ENCODE assay signal across 16 cellular contexts in the genomic region with DNA sequence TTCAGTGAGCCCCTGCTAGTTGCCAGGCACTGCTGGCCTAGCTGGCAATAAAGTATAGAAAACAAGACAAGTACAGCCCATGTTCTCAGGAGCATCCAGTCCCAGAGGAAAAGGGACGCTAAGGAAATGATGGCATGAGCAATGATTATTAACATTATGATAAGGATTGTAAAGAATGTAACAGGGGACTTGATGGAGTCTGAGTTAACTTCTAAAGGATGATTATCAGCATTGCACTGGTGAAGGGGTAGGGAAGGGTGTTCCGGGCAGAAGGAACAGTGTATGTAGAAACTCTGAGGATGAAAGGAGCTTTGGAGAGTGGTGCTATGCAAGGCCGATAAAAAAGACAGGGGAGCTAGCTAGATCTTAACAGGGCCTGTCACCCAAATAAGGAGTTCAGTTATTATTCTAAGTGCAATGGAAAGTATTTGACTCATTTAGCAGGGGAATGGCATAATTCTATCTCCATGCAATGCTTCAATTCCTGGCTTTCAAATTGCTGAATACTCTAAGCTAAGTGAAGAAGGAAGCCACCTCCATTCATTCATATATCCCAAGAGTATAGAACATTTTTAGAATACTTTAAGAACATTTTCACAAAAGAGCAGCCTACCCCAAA.
DNase-seq lines count a peak whose midpoint lies in the region; ATAC-seq, FAIRE-seq and TF ChIP-seq lines count a peak whose summit lies in the region.
"Had no signal": no experiment of that assay in that cellular context is flagged by ENCODE, and none has a peak within 500 bp of the region (broad histone marks: within the 10 kb centered on the region; RNA-seq: fewer than 3 reads in every experiment).

No MANE protein-coding gene starts in this region.

- no peaks in the 10 kb centered on the region for H3K27me3 ChIP-seq in PC-3 (ENCODE audit: low read length)
- no peaks in the 10 kb centered on the region for H3K27me3 ChIP-seq in pancreas
- H3K27me3 ChIP-seq: neural progenitor cell had no signal

- 76% methylated on average over 3 of the region's 3 CpGs for WGBS in A549 (ENCODE audit: missing lambda C conversion rate)
- WGBS in pancreas, 2 donors: 74 to 79% methylated on average over 3 of the region's 3 CpGs

- POLR2A ChIA-PET in A549 (lab: Yijun Ruan, JAX): interaction anchor here (0.8 kb wide), 1 partner anchor 258 kb away, joined by 4 read pairs; the partner anchor contains the start of gene STT3B
- POLR2A ChIA-PET in PC-3 (lab: Charles Lee; ENCODE audit: unreplicated experiment): interaction anchor here (0.6 kb wide), 1 partner anchor 368 kb away, joined by 3 read pairs; no protein-coding TSS in a partner anchor

- TF ChIP-seq CTCF in A549 (IDR thresholded peaks at IDR 0.05) (no peak), PC-3 (conservative IDR thresholded peaks at IDR 0.05; ENCODE audit: low read depth, low read length) (no peak), pancreas (IDR thresholded peaks at IDR 0.05) (no peak)

- TF ChIP-seq POLR2A in A549 (IDR thresholded peaks at IDR 0.05; ENCODE audit: low read length): no peak

- H3K36me3 ChIP-seq in PC-3 (ENCODE audit: low read depth, low read length) (no peaks in the 10 kb centered on the region), pancreas (no peaks in the 10 kb centered on the region)
- H3K36me3 ChIP-seq: neural progenitor cell had no signal

- H3K4me1 ChIP-seq in A549 (peaks cover 40% of the 10 kb centered on the region), PC-3 (ENCODE audit: insufficient read depth, low read length) (peaks cover 34% of the 10 kb centered on the region), pancreas (peaks cover 0 to 10% (median 7%) of the 10 kb centered on the region in 3 donors)
- H3K4me1 ChIP-seq: neural progenitor cell had no signal

- CTCF ChIA-PET in A549 (lab: Yijun Ruan, JAX): interaction anchor here (0.8 kb wide), 1 partner anchor 26 kb away, joined by 3 read pairs; no protein-coding TSS in a partner anchor
- CTCF ChIA-PET in PC-3 (lab: Charles Lee): no interaction called here

- H3K9me2 ChIP-seq in PC-3 (replicated peaks; ENCODE audit: low read length): no peaks in the 10 kb centered on the region

- peak overlapping the region; percentile 10; the same call in 1 of the 2 replicates for H2AFZ ChIP-seq in PC-3 (ENCODE audit: low read length)
- H2AFZ ChIP-seq: neural progenitor cell had no signal

- no peak for TF ChIP-seq EP300 in A549 (IDR thresholded peaks at IDR 0.05)

- H3K4me2 ChIP-seq in A549 (peak overlapping the region; percentile 60), PC-3 (ENCODE audit: low read length) (peak overlapping the region; percentile 68)
- H3K4me2 ChIP-seq: KMS-11, neural progenitor cell had no signal

- no peaks in the 10 kb centered on the region for H3K79me2 ChIP-seq in PC-3 (ENCODE audit: low read length)

- no peak for TF ChIP-seq RAD21 in A549 (conservative IDR thresholded peaks at IDR 0.05 in 1 of 2, IDR thresholded peaks at IDR 0.05 in 1 of 2)

- H3K27ac ChIP-seq in A549 (peak overlapping the region; percentile 56 to 63), PC-3 (ENCODE audit: low read length) (peak overlapping the region; percentile 81), pancreas (peak overlapping the region; percentile 15 to 67 (median 48))
- H3K27ac ChIP-seq: KMS-11, neural progenitor cell had no signal

- H3K4me3 ChIP-seq in A549 (no peak overlapping the region; the same call in 2 of the 3 replicates), PC-3 (ENCODE audit: low read length) (peak overlapping the region; percentile 15; the same call in 1 of the 2 replicates), pancreas (no peak overlapping the region)
- H3K4me3 ChIP-seq: neural progenitor cell had no signal

- H4K20me1 ChIP-seq in PC-3 (ENCODE audit: low read length): no peaks in the 10 kb centered on the region

- ATAC-seq in A549: peak; percentile 12 to 24; a peak in 3 of 6 replicates
- no peak; the same call in 1 of the 2 replicates for ATAC-seq in PC-3
- ATAC-seq in pancreas: peak in 3 of 4 donors; percentile 26 to 37 (median 30)
- no peak for ATAC-seq in GM21737 (IDR thresholded peaks at IDR 0.05; ENCODE audit: unreplicated experiment)
- ATAC-seq: activated T-helper 17 cell treated with anti-CD3 and anti-CD28 coated beads, Interleukin-2, amount 50 U/mL, for 72 hours had no signal

- DNase-seq in A549 (ENCODE audit: low read depth in 1 of 2, low spot score in 1 of 2): no peak
- no peak for DNase-seq in PC-3
- peak; percentile 24 for DNase-seq in fibroblast of peridontal ligament (ENCODE audit: extremely low read depth)
- DNase-seq in pancreas: no peak
- no peak for DNase-seq in cerebellar nuclear complex (lab: John Stamatoyannopoulos, UW)
- DNase-seq in NCI-H1417 (lab: John Stamatoyannopoulos, UW): no peak
- no peak for DNase-seq in activated CD8-positive, alpha-beta memory T cell treated with anti-CD3 and anti-CD28 coated beads for 24 hours
- DNase-seq: ACHN; activated CD4-positive, alpha-beta memory T cell treated with anti-CD3 and anti-CD28 coated beads, Interleukin-2, amount 10 ng/mL, durations not matched to agents 7 days and 5 days; amniotic stem cell; NCI-H446 treated with DMSO at 0.1 percent for 48 hours; small intestine had no signal

- no TSS peak for BruUV-seq in PC-3 (replicated peaks; lab: Mats Ljungman, UMichigan)

- peaks cover 5% of the 10 kb centered on the region for H3F3A ChIP-seq in PC-3 (ENCODE audit: low read length, unreplicated experiment)

- intact Hi-C loops in PC-3 (cut with micrococcal nuclease): loop anchor here (5.0 kb wide), 1 partner anchor 103 kb away; no protein-coding TSS in a partner anchor
- intact Hi-C loops in pancreas (cut with DNase I): no loop called here

- H3K9me3 ChIP-seq in A549: no peaks in the 10 kb centered on the region
- no peaks in the 10 kb centered on the region for H3K9me3 ChIP-seq in PC-3 (ENCODE audit: low read length)
- no peaks in the 10 kb centered on the region for H3K9me3 ChIP-seq in pancreas

- H3K9ac ChIP-seq in PC-3 (ENCODE audit: low read length): no peak overlapping the region
- H3K9ac ChIP-seq: KMS-11, neural progenitor cell had no signal

- FAIRE-seq in A549 (lab: Jason Lieb, UNC) (no peak), pancreas (lab: Jason Lieb, UNC) (no peak)
- FAIRE-seq: small intestine had no signal

TF ChIP-seq in A549, 52 proteins besides CTCF, POLR2A, EP300 and RAD21:
- TF ChIP-seq KDM5A (IDR thresholded peaks at IDR 0.05) (no peak), KDM1A (IDR thresholded peaks at IDR 0.05; ENCODE audit: low read depth) (no peak), ESRRA (IDR thresholded peaks at IDR 0.05; ENCODE audit: borderline replicate concordance, low read length) (no peak), RNF2 (IDR thresholded peaks at IDR 0.05; ENCODE audit: borderline replicate concordance, low read depth) (no peak), CBX8 (IDR thresholded peaks at IDR 0.05) (no peak), EHMT2 (IDR thresholded peaks at IDR 0.05; ENCODE audit: low read depth) (no peak), ZFP36 (IDR thresholded peaks at IDR 0.05; ENCODE audit: borderline replicate concordance, partially characterized antibody) (no peak), BHLHE40 (IDR thresholded peaks at IDR 0.05; ENCODE audit: low read depth, low read length) (no peak)
- TF ChIP-seq, protein P1, sequence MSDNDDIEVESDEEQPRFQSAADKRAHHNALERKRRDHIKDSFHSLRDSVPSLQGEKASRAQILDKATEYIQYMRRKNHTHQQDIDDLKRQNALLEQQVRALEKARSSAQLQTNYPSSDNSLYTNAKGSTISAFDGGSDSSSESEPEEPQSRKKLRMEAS (IDR thresholded peaks at IDR 0.05): no peak
- TF ChIP-seq, protein P2, sequence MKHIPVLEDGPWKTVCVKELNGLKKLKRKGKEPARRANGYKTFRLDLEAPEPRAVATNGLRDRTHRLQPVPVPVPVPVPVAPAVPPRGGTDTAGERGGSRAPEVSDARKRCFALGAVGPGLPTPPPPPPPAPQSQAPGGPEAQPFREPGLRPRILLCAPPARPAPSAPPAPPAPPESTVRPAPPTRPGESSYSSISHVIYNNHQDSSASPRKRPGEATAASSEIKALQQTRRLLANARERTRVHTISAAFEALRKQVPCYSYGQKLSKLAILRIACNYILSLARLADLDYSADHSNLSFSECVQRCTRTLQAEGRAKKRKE (CRISPR knock-in tag; IDR thresholded peaks at IDR 0.05; ENCODE audit: low read depth): no peak

Comparison
In these comparisons a context has a peak if more than half of its experiments do, and no peak if none do; other contexts are left out.
1. ATAC-seq: peak in A549 (2 of 2) and pancreas (3 of 4); none in PC-3 (single experiment) and GM21737 (single experiment).
2. Peak in every context shown above with its lines, with median percentiles within 50 percentile points of each other: H3K27ac ChIP-seq.